8 cellular contexts compared by ENCODE assay signal in the genomic region with DNA sequence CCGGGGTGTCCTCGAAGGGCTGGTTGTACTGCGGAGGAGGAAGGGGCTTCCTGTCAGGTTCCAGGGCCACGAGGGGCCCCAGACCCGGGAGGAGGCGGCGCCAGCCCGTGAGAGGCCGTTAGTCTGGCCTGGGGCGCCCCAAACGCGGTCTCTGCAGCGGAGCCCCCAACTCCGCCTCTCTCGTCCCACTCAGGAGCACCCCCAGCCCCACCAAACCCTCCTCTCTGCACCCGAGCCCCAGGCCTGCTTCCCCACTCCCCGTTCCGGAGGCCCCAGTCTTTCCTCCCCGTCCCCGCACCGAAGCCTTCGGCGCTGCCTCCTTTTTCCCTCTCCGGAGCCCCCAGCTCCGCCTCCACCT. TPM values are rescaled to one million over a fixed set of nuclear protein-coding genes. Genes with fewer than 3 reads are reported as not detected.
DNase-seq lines count a peak whose midpoint lies in the region; ATAC-seq and TF ChIP-seq lines count a peak whose summit lies in the region.

No MANE protein-coding gene starts in this region.

- peaks cover 16% of the 10 kb centered on the region for H3K4me1 ChIP-seq in OCI-LY3 (ENCODE audit: low read length)
- H3K4me1 ChIP-seq in psoas muscle: peaks cover 4% of the 10 kb centered on the region

- H4K20me1 ChIP-seq in OCI-LY3 (ENCODE audit: insufficient read depth, low read length): peaks cover 29% of the 10 kb centered on the region

- 0 to 1% (median 0%) methylated on average over 18 to 25 of the region's 25 CpGs for WGBS in psoas muscle, 3 donors

- DNase-seq in psoas muscle (no peak), amniotic stem cell (lab: John Stamatoyannopoulos, UW) (no peak), NOMO-1 treated with DMSO at 0.1 percent for 48 hours (lab: John Stamatoyannopoulos, UW; ENCODE audit: unreplicated experiment) (no peak), GOT3 (lab: John Stamatoyannopoulos, UW) (no peak)

- H3K4me3 ChIP-seq in OCI-LY3 (ENCODE audit: low read length) (peak overlapping the region; percentile 93), psoas muscle (peak overlapping the region; percentile 82)

- H3K27ac ChIP-seq in OCI-LY3 (ENCODE audit: low read length) (peak overlapping the region; percentile 70), psoas muscle (no peak overlapping the region)

- peak overlapping the region; percentile 97 for H3K4me2 ChIP-seq in OCI-LY3 (ENCODE audit: low read length)

- H3K9me3 ChIP-seq in OCI-LY3 (ENCODE audit: insufficient read depth, low read length) (no peaks in the 10 kb centered on the region), psoas muscle (no peaks in the 10 kb centered on the region)

- peaks cover 55% of the 10 kb centered on the region for H3K79me2 ChIP-seq in OCI-LY3 (ENCODE audit: low read length)

- H2AFZ ChIP-seq in OCI-LY3 (ENCODE audit: low read depth, low read length): no peak overlapping the region; the same call in 1 of the 2 replicates

- H3K36me3 ChIP-seq in OCI-LY3 (replicated peaks; ENCODE audit: low read depth, low read length): peaks cover 42% of the 10 kb centered on the region
- H3K36me3 ChIP-seq in psoas muscle (ENCODE audit: insufficient read depth in 1 of 2, low read depth in 1 of 2): no peaks in the 10 kb centered on the region

- intact Hi-C loops in psoas muscle (cut with DNase I): no loop called here

- no peaks in the 10 kb centered on the region for H3K27me3 ChIP-seq in OCI-LY3 (ENCODE audit: low read depth, low read length)
- peaks cover 0 to 5% (median 0%) of the 10 kb centered on the region in 3 donors for H3K27me3 ChIP-seq in psoas muscle (ENCODE audit: insufficient read depth in 3 of 3, low read length in 2 of 3)

- H3K9ac ChIP-seq in OCI-LY3 (ENCODE audit: low read length): peak overlapping the region; percentile 94

- ATAC-seq in GM19395 (IDR thresholded peaks at IDR 0.05; ENCODE audit: unreplicated experiment) (peak; percentile 7), esophagus mucosa (peak; percentile 9), psoas muscle (no peak), GM19452 (IDR thresholded peaks at IDR 0.05; ENCODE audit: unreplicated experiment) (no peak)

- no peak for TF ChIP-seq CTCF in OCI-LY3 (IDR thresholded peaks at IDR 0.05; ENCODE audit: low read depth, low read length)
- TF ChIP-seq CTCF in psoas muscle (IDR thresholded peaks at IDR 0.05): no peak

RNA-seq across cellular contexts. Expression of a gene that starts 0.5 kb away (rescaled TPM):
- total RNA-seq in esophagus mucosa: 9.4 TPM
- not detected for total RNA-seq in psoas muscle
- under 1 TPM; 0.08 to 0.25 (median 0.10) TPM for polyA plus RNA-seq in psoas muscle

Comparison
In these comparisons a context has a peak if more than half of its experiments do, and no peak if none do; other contexts are left out.
1. ATAC-seq: peak in GM19395 (single experiment) and esophagus mucosa (single experiment); none in psoas muscle (0 of 4) and GM19452 (single experiment).